31 cellular contexts compared by ENCODE assay signal in genomic region chr11:12541588-12542151, GRCh38.
DNase-seq lines count a peak whose midpoint lies in the region; ATAC-seq, FAIRE-seq and TF ChIP-seq lines count a peak whose summit lies in the region.
"Had no signal": no experiment of that assay in that cellular context is flagged by ENCODE, and none has a peak within 500 bp of the region (broad histone marks: within the 10 kb centered on the region; RNA-seq: fewer than 3 reads in every experiment).

No MANE protein-coding gene starts in this region.

- no peaks in the 10 kb centered on the region for H3K9me3 ChIP-seq in A549
- no peaks in the 10 kb centered on the region for H3K9me3 ChIP-seq in fibroblast of lung (ENCODE audit: control insufficient read depth, insufficient read depth, low read depth, low read length)
- no peaks in the 10 kb centered on the region for H3K9me3 ChIP-seq in CD8-positive, alpha-beta memory T cell (ENCODE audit: low read length)
- H3K9me3 ChIP-seq: left lung, SJCRH30, testis had no signal

- H3K4me3 Mint-ChIP-seq in osteocyte (ENCODE audit: unreplicated experiment) (no peak overlapping the region), type B pancreatic cell (no peak overlapping the region)
- no peak overlapping the region for H3K4me3 Mint-ChIP-seq in CD8-positive, alpha-beta memory T cell
- H3K4me3 Mint-ChIP-seq: CD4-positive, alpha-beta T cell; effector memory CD8-positive, alpha-beta T cell; GM23338; natural killer cell; T-cell had no signal

- POLR2A ChIA-PET in A549 (lab: Yijun Ruan, JAX), result no interaction called here
- POLR2A ChIA-PET in RWPE1 (lab: Yijun Ruan, JAX; ENCODE audit: low non-redundant PET), result no interaction called here
- POLR2A ChIA-PET in CD8-positive, alpha-beta memory T cell (lab: Charles Lee), result no interaction called here

- no peaks in the 10 kb centered on the region for H3K79me2 ChIP-seq in fibroblast of lung (ENCODE audit: control insufficient read depth, insufficient read depth, low read length)

- WGBS in A549 (ENCODE audit: missing lambda C conversion rate), result 87% methylated on average over 9 of the region's 9 CpGs

- no peaks in the 10 kb centered on the region for H3K27me3 Mint-ChIP-seq in osteocyte (ENCODE audit: unreplicated experiment)
- H3K27me3 Mint-ChIP-seq in CD8-positive, alpha-beta memory T cell, result peaks cover 2 to 25% of the 10 kb centered on the region in 2 donors
- H3K27me3 Mint-ChIP-seq in type B pancreatic cell, result peaks cover 3% of the 10 kb centered on the region

- H3K9ac ChIP-seq in fibroblast of lung (ENCODE audit: insufficient read depth, low read length), result no peak overlapping the region
- H3K9ac ChIP-seq: KMS-11 had no signal

- H3K4me1 ChIP-seq in A549, result peaks cover 54% of the 10 kb centered on the region
- peaks cover 49% of the 10 kb centered on the region for H3K4me1 ChIP-seq in fibroblast of lung (ENCODE audit: control insufficient read depth, extremely low read depth, insufficient read depth, low read length)
- no peaks in the 10 kb centered on the region for H3K4me1 ChIP-seq in CD8-positive, alpha-beta memory T cell (ENCODE audit: insufficient read depth, low read length)

- TF ChIP-seq EP300 in A549 (IDR thresholded peaks at IDR 0.05), result no peak

- peaks cover 52% of the 10 kb centered on the region for H3K4me1 Mint-ChIP-seq in osteocyte (ENCODE audit: unreplicated experiment)
- no peaks in the 10 kb centered on the region for H3K4me1 Mint-ChIP-seq in CD8-positive, alpha-beta memory T cell
- H3K4me1 Mint-ChIP-seq in type B pancreatic cell (ENCODE audit: unreplicated experiment), result peaks cover 7% of the 10 kb centered on the region
- H3K4me1 Mint-ChIP-seq: natural killer cell, T-cell had no signal

- H3K27me3 ChIP-seq in fibroblast of lung (ENCODE audit: control insufficient read depth, insufficient read depth, low read length), result no peaks in the 10 kb centered on the region
- H3K27me3 ChIP-seq in CD8-positive, alpha-beta memory T cell (ENCODE audit: insufficient read depth, low read length, poor library complexity, severe bottlenecking), result no peaks in the 10 kb centered on the region
- H3K27me3 ChIP-seq: cardiac muscle cell, left lung, SJCRH30, testis had no signal

- no peaks in the 10 kb centered on the region for H4K20me1 ChIP-seq in fibroblast of lung (ENCODE audit: control insufficient read depth, extremely low read depth, insufficient read depth, low read length)

- no peaks in the 10 kb centered on the region for H3K36me3 ChIP-seq in fibroblast of lung (ENCODE audit: control insufficient read depth, insufficient read depth, low read length)
- no peaks in the 10 kb centered on the region for H3K36me3 ChIP-seq in CD8-positive, alpha-beta memory T cell (ENCODE audit: insufficient read depth, low read length)
- H3K36me3 ChIP-seq: cardiac muscle cell, left lung, SJCRH30 had no signal

- ATAC-seq in A549 (no peak), HG03439 (IDR thresholded peaks at IDR 0.05; ENCODE audit: unreplicated experiment) (no peak)
- ATAC-seq: activated naive CD4-positive, alpha-beta T cell treated with anti-CD3 and anti-CD28 coated beads, Interleukin-2, amount 50 U/mL, for 72 hours; effector memory CD8-positive, alpha-beta T cell; natural killer cell; stimulated activated naive CD8-positive, alpha-beta T cell treated with anti-CD3 and anti-CD28 coated beads, Interleukin-15, Interleukin-2, amounts not matched to agents 100 U/mL and 50 U/mL, for 24 hours; T-cell had no signal

- H3K9me3 Mint-ChIP-seq in osteocyte (ENCODE audit: unreplicated experiment) (no peaks in the 10 kb centered on the region), type B pancreatic cell (no peaks in the 10 kb centered on the region)
- H3K9me3 Mint-ChIP-seq in CD8-positive, alpha-beta memory T cell, result no peaks in the 10 kb centered on the region
- H3K9me3 Mint-ChIP-seq: activated naive CD4-positive, alpha-beta T cell treated with anti-CD3 and anti-CD28 coated beads, Interleukin-2, amount 50 U/mL, for 72 hours; CD4-positive, alpha-beta T cell; effector memory CD8-positive, alpha-beta T cell; GM23338; natural killer cell; T-cell had no signal

- no peaks in the 10 kb centered on the region for H3K36me3 Mint-ChIP-seq in osteocyte (ENCODE audit: unreplicated experiment)
- no peaks in the 10 kb centered on the region for H3K36me3 Mint-ChIP-seq in CD8-positive, alpha-beta memory T cell
- no peaks in the 10 kb centered on the region for H3K36me3 Mint-ChIP-seq in type B pancreatic cell
- H3K36me3 Mint-ChIP-seq: activated naive CD4-positive, alpha-beta T cell treated with anti-CD3 and anti-CD28 coated beads, Interleukin-2, amount 50 U/mL, for 72 hours; natural killer cell; T-cell had no signal

- TF ChIP-seq CTCF in A549 (IDR thresholded peaks at IDR 0.05) (no peak), RWPE1 (conservative IDR thresholded peaks at IDR 0.05; ENCODE audit: low read depth) (no peak), fibroblast of lung (conservative IDR thresholded peaks at IDR 0.05 in 1 of 2, IDR thresholded peaks at IDR 0.05 in 1 of 2; ENCODE audit: low read depth in 1 of 2, low read length in 2 of 2) (no peak), osteocyte (IDR thresholded peaks at IDR 0.05) (no peak), type B pancreatic cell (conservative IDR thresholded peaks at IDR 0.05) (no peak)

- CTCF ChIA-PET in A549 (lab: Yijun Ruan, JAX) (interaction anchor here (0.7 to 2.1 kb wide), 9 partner anchors 7 to 347 kb away, joined by 3 to 7 read pairs (median 3); partner anchors contain the start of gene PARVA), RWPE1 (lab: Yijun Ruan, JAX) (interaction anchor here (0.5 to 1.7 kb wide), 2 partner anchors 11 to 314 kb away, joined by 3 to 5 read pairs; no protein-coding TSS in a partner anchor)
- CTCF ChIA-PET in CD8-positive, alpha-beta memory T cell (lab: Charles Lee), result no interaction called here

- no peak for TF ChIP-seq RAD21 in A549 (conservative IDR thresholded peaks at IDR 0.05 in 1 of 2, IDR thresholded peaks at IDR 0.05 in 1 of 2)

- H3K4me2 ChIP-seq in A549 (peak overlapping the region; percentile 64; the same call in 2 of the 3 replicates), fibroblast of lung (ENCODE audit: extremely low read depth, insufficient read depth, low read length) (no peak overlapping the region)
- H3K4me2 ChIP-seq: GM23338, KMS-11 had no signal

- H3K27ac ChIP-seq in A549 (peak overlapping the region; percentile 75 to 85), RWPE1 (peak overlapping the region; percentile 61), fibroblast of lung (ENCODE audit: insufficient read depth, low read length) (peak overlapping the region; percentile 58)
- H3K27ac ChIP-seq in CD8-positive, alpha-beta memory T cell (ENCODE audit: low read depth, low read length), result no peak overlapping the region
- H3K27ac ChIP-seq: cardiac muscle cell, KMS-11, left lung, SJCRH30 had no signal

- no peak overlapping the region for H3K4me3 ChIP-seq in A549
- no peak overlapping the region for H3K4me3 ChIP-seq in fibroblast of lung (replicated peaks in 1 of 4; ENCODE audit: control extremely low read depth in 1 of 4, insufficient read depth in 1 of 4, low read depth in 3 of 4, low read length in 4 of 4)
- H3K4me3 ChIP-seq in CD8-positive, alpha-beta memory T cell (ENCODE audit: low read length), result no peak overlapping the region
- H3K4me3 ChIP-seq: cardiac muscle cell, GM23338, left lung, SJCRH30, testis had no signal

- no peak for FAIRE-seq in A549 (lab: Jason Lieb, UNC)
- FAIRE-seq: RCC 7860 had no signal

- no peak overlapping the region for H2AFZ ChIP-seq in fibroblast of lung (ENCODE audit: low read length)

- peak overlapping the region; percentile 93 for H3K27ac Mint-ChIP-seq in osteocyte (ENCODE audit: unreplicated experiment)
- no peak overlapping the region for H3K27ac Mint-ChIP-seq in CD8-positive, alpha-beta memory T cell
- H3K27ac Mint-ChIP-seq in type B pancreatic cell, result no peak overlapping the region
- H3K27ac Mint-ChIP-seq: activated naive CD4-positive, alpha-beta T cell treated with anti-CD3 and anti-CD28 coated beads, Interleukin-2, amount 50 U/mL, for 72 hours; CD4-positive, alpha-beta T cell; GM23338; natural killer cell; T-cell had no signal

- DNase-seq in A549 (ENCODE audit: low read depth in 1 of 2, low spot score in 1 of 2) (no peak), RWPE1 (ENCODE audit: low spot score) (no peak), fibroblast of lung (ENCODE audit: low read depth in 2 of 2) (no peak), osteocyte (ENCODE audit: extremely low spot score, unreplicated experiment) (peak; percentile 64), NCI-H146 treated with DMSO at 0.1 percent for 48 hours (lab: John Stamatoyannopoulos, UW; ENCODE audit: unreplicated experiment) (no peak), type B pancreatic cell (ENCODE audit: extremely low spot score, unreplicated experiment) (no peak)
- DNase-seq in CD8-positive, alpha-beta memory T cell, result no peak
- DNase-seq: activated CD4-positive, alpha-beta T cell treated with anti-CD3 and anti-CD28 coated beads for 48 hours; activated CD8-positive, alpha-beta memory T cell treated with anti-CD3 and anti-CD28 coated beads for 24 hours; activated effector memory CD4-positive, alpha-beta T cell treated with Interleukin-2 at 50 U/mL for 16 hours; anterior cingulate cortex; CD4-positive, alpha-beta T cell; cortex of kidney; effector memory CD8-positive, alpha-beta T cell; left lung; midbrain; MM.1S; natural killer cell; NCI-H1436; NCI-H2107; stimulated activated CD4-positive, alpha-beta T cell treated with anti-CD3 and anti-CD28 coated beads, Interleukin-2, amount 100 ng/mL, for 24 hours; stimulated activated naive CD8-positive, alpha-beta T cell treated with anti-CD3 and anti-CD28 coated beads, Interleukin-15, Interleukin-2, amounts not matched to agents 100 U/mL and 50 U/mL, for 24 hours; T-cell had no signal

- TF ChIP-seq POLR2A in A549 (IDR thresholded peaks at IDR 0.05; ENCODE audit: low read length), result no peak

TF ChIP-seq in A549, 52 proteins besides CTCF, POLR2A, EP300 and RAD21:
- peak; percentile 70 for TF ChIP-seq MAFK (IDR thresholded peaks at IDR 0.05; ENCODE audit: partially characterized antibody)
- no peak for TF ChIP-seq CEBPB (IDR thresholded peaks at IDR 0.05)
